In the genomic region with DNA sequence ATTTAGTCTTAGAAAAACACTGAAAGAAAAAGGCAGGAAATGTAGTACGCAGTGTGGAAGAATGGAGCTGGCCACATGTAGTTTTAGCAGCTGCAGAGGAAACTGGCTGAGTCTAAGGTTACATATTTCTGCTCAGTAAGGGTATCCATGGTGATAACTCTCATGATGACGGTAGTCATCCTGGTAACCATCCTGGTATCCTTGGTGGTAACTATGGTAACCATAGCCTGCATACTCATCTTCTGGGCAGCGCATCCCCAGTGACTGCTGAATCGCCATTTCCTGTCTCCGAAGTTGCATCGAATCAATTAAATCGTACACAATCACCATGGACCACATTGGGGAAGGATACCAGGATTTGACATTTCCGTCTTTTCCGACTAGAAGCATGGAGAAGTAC, we compare ENCODE assay signal across 9 cellular contexts. TPM values are rescaled to one million over a fixed set of nuclear protein-coding genes. Genes with fewer than 3 reads are reported as not detected.
DNase-seq lines count a peak whose midpoint lies in the region; ATAC-seq and TF ChIP-seq lines count a peak whose summit lies in the region.
"Had no signal": no experiment of that assay in that cellular context is flagged by ENCODE, and none has a peak within 500 bp of the region (broad histone marks: within the 10 kb centered on the region; RNA-seq: fewer than 3 reads in every experiment).

No MANE protein-coding gene starts in this region.

- H3K9me3 Mint-ChIP-seq in osteocyte (ENCODE audit: unreplicated experiment): no peaks in the 10 kb centered on the region
- H3K9me3 Mint-ChIP-seq: IgD-negative memory B cell had no signal

- peaks cover 64% of the 10 kb centered on the region for H3K36me3 Mint-ChIP-seq in osteocyte (ENCODE audit: unreplicated experiment)

- H3K27me3 Mint-ChIP-seq in osteocyte (ENCODE audit: unreplicated experiment): no peaks in the 10 kb centered on the region
- H3K27me3 Mint-ChIP-seq: IgD-negative memory B cell had no signal

- H3K27ac Mint-ChIP-seq in osteocyte (ENCODE audit: unreplicated experiment): peak overlapping the region; percentile 94
- H3K27ac Mint-ChIP-seq: IgD-negative memory B cell had no signal

- peak; percentile 25 for ATAC-seq in esophagus mucosa
- ATAC-seq in GM21825 (IDR thresholded peaks at IDR 0.05; ENCODE audit: unreplicated experiment): no peak
- no peak for ATAC-seq in HG03097 (IDR thresholded peaks at IDR 0.05; ENCODE audit: low FRiP score, unreplicated experiment)

- DNase-seq in DMS 273 (lab: John Stamatoyannopoulos, UW; ENCODE audit: unreplicated experiment): peak; percentile 43
- DNase-seq in DMS 273 treated with DMSO at 0.1 percent for 48 hours (lab: John Stamatoyannopoulos, UW): no peak
- peak; percentile 81 for DNase-seq in NCI-H2196 (lab: John Stamatoyannopoulos, UW; ENCODE audit: unreplicated experiment)
- no peak for DNase-seq in osteocyte (ENCODE audit: extremely low spot score, unreplicated experiment)
- no peak for DNase-seq in stimulated activated CD4-positive, alpha-beta T cell treated with anti-CD3 and anti-CD28 coated beads, Interleukin-4, amount 100 ng/mL, for 1 hour

- no peak for TF ChIP-seq CTCF in osteocyte (IDR thresholded peaks at IDR 0.05)

- H3K4me3 Mint-ChIP-seq in osteocyte (ENCODE audit: unreplicated experiment): peak overlapping the region; percentile 56
- H3K4me3 Mint-ChIP-seq: IgD-negative memory B cell had no signal

- H3K4me1 Mint-ChIP-seq in osteocyte (ENCODE audit: unreplicated experiment): peaks cover 29% of the 10 kb centered on the region

RNA-seq across cellular contexts. Expression of gene CCDC80, which starts 35.7 kb away (rescaled TPM):
- total RNA-seq in esophagus mucosa (13.2 TPM), osteocyte (1,760 and 1,947 TPM in 2 replicates)

RNA-seq across cellular contexts. Expression of gene SLC35A5, which starts 43.4 kb away (rescaled TPM):
- total RNA-seq in esophagus mucosa (15.9 TPM), osteocyte (51.4 and 51.6 TPM in 2 replicates)

RNA-seq across cellular contexts. Expression of gene ATG3, which starts 43.5 kb away (rescaled TPM):
- total RNA-seq in esophagus mucosa (41.0 TPM), osteocyte (39.8 and 46.3 TPM in 2 replicates)

Comparison
In these comparisons a context has a peak if more than half of its experiments do, and no peak if none do; other contexts are left out.
1. DNase-seq: peak in DMS 273 (single experiment) and NCI-H2196 (single experiment); none in DMS 273 treated with DMSO at 0.1 percent for 48 hours (single experiment), osteocyte (single experiment) and stimulated activated CD4-positive, alpha-beta T cell treated with anti-CD3 and anti-CD28 coated beads, Interleukin-4, amount 100 ng/mL, for 1 hour (single experiment).
2. RNA of gene CCDC80, which starts 35.7 kb away (total RNA-seq): 1,760 to 1,947 TPM in osteocyte; 13.2 TPM in esophagus mucosa (single experiment); every median in the first group is over 100 times any median in the second.